In the genomic region with DNA sequence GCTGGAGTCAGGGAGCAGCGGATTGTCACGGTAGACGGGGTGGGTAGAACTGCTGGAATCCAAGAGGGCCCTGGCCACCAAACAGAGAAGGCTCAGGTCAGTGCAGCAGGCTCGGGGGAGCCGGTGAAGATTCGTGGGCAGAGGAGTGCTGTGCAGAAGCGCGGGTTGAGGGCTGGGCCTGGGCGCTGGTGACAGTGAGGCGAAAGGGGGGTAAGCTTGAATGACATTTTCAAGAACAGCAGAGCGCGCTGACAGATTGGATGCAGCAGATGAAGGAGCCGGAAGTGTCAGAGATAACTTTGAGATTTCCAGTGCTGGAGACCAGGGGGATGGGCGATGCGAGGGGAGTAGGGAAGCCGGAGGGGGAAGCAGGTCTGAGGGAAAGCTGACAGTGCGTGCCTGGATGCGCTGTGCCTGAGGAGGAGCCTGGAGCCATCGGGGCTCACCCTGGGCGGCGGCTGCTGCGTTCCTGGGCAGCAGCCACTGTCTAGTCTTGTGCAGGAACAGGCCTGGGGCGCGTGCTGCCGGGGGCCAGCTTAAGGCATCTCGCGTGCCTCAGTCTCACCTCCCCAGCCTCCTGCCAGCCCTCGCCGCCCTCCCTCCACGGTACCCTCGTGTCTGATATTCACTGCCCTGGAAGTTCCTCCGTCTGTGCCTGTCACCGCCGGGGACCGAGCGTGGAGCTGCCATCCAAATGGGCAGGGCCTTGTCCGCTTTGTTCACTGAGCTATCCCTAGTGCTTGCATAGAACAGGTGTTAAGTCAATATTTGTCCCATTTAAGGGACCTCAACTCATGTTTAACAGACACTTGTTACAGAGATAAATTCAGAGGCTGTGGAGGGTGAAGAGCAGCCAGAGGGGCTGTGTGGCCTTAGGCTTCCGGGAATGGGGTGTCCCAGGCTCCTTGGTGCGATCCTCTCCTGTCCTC, we compare ENCODE assay signal across 15 cellular contexts. TPM values are rescaled to one million over a fixed set of nuclear protein-coding genes. Genes with fewer than 3 reads are reported as not detected.
DNase-seq lines count a peak whose midpoint lies in the region; ATAC-seq and TF ChIP-seq lines count a peak whose summit lies in the region.
"Had no signal": no experiment of that assay in that cellular context is flagged by ENCODE, and none has a peak within 500 bp of the region (broad histone marks: within the 10 kb centered on the region; RNA-seq: fewer than 3 reads in every experiment).

No MANE protein-coding gene starts in this region.

- H3K27me3 Mint-ChIP-seq in neural progenitor cell (ENCODE audit: insufficient read depth, low read depth) = peaks cover 32% of the 10 kb centered on the region

- H3K27me3 ChIP-seq in neural progenitor cell (peaks cover 21% of the 10 kb centered on the region), brain microvascular endothelial cell (replicated peaks) (no peaks in the 10 kb centered on the region)
- H3K27me3 ChIP-seq: dorsolateral prefrontal cortex had no signal

- H3K27ac ChIP-seq in neural progenitor cell (no peak overlapping the region), brain microvascular endothelial cell (no peak overlapping the region)
- H3K27ac ChIP-seq: BLaER1 treated with 17β-estradiol and CSF1 and Interleukin-3, amounts not matched to agents 10 nM and 100 nM had no signal

- no peaks in the 10 kb centered on the region for H3K9me3 Mint-ChIP-seq in neural progenitor cell
- H3K9me3 Mint-ChIP-seq: activated CD4-positive, alpha-beta T cell treated with anti-CD3 and anti-CD28 coated beads, Interleukin-2, amount 10 ng/mL, durations not matched to agents 24 days and 14 days; activated T-cell treated with anti-CD3 and anti-CD28 coated beads, Interleukin-2, amount 50 U/mL, for 72 hours had no signal

- no peak overlapping the region for H3K27ac Mint-ChIP-seq in neural progenitor cell
- H3K27ac Mint-ChIP-seq: activated CD4-positive, alpha-beta T cell treated with anti-CD3 and anti-CD28 coated beads, Interleukin-2, amount 10 ng/mL, durations not matched to agents 24 days and 14 days; activated T-cell treated with anti-CD3 and anti-CD28 coated beads, Interleukin-2, amount 50 U/mL, for 72 hours had no signal

- H3K36me3 ChIP-seq in neural progenitor cell (no peaks in the 10 kb centered on the region), brain microvascular endothelial cell (replicated peaks) (no peaks in the 10 kb centered on the region)
- H3K36me3 ChIP-seq: BLaER1 treated with 17β-estradiol and CSF1 and Interleukin-3, amounts not matched to agents 10 nM and 100 nM had no signal

- no peaks in the 10 kb centered on the region for H4K20me1 ChIP-seq in neural progenitor cell (ENCODE audit: low read depth)

- peak; percentile 71 to 77 for ATAC-seq in left cardiac atrium
- ATAC-seq: activated T-cell treated with anti-CD3 and anti-CD28 coated beads, Interleukin-2, amount 50 U/mL, for 72 hours had no signal

- no peaks in the 10 kb centered on the region for H3K79me2 ChIP-seq in neural progenitor cell (ENCODE audit: low read depth)

- TF ChIP-seq CTCF in neural progenitor cell (IDR thresholded peaks at IDR 0.05) = no peak
- no peak for TF ChIP-seq CTCF in brain microvascular endothelial cell (IDR thresholded peaks at IDR 0.05; ENCODE audit: low read depth, low read length, missing control alignments)

- no peaks in the 10 kb centered on the region for H3F3A ChIP-seq in neural progenitor cell (ENCODE audit: low read depth)

- intact Hi-C loops in left cardiac atrium (cut with DNase I) = loop anchor here in 1 of 2 donors (10.0 kb wide), 1 partner anchor 598 kb away; no protein-coding TSS in a partner anchor

- H3K4me3 ChIP-seq in neural progenitor cell = no peak overlapping the region
- H3K4me3 ChIP-seq in brain microvascular endothelial cell (ENCODE audit: low read depth, low read length) = no peak overlapping the region
- H3K4me3 ChIP-seq: BLaER1 treated with 17β-estradiol and CSF1 and Interleukin-3, amounts not matched to agents 10 nM and 100 nM had no signal

- peaks cover 14% of the 10 kb centered on the region for H3K4me1 ChIP-seq in neural progenitor cell

- peaks cover 26% of the 10 kb centered on the region for H3K4me1 Mint-ChIP-seq in neural progenitor cell
- H3K4me1 Mint-ChIP-seq: activated CD4-positive, alpha-beta T cell treated with anti-CD3 and anti-CD28 coated beads, Interleukin-2, amount 10 ng/mL, durations not matched to agents 24 days and 14 days had no signal

- no peaks in the 10 kb centered on the region for H3K9me3 ChIP-seq in neural progenitor cell (ENCODE audit: low read depth)
- H3K9me3 ChIP-seq: BLaER1 treated with 17β-estradiol and CSF1 and Interleukin-3, amounts not matched to agents 10 nM and 100 nM had no signal

- H2AFZ ChIP-seq in neural progenitor cell (replicated peaks) = no peak overlapping the region

- H3K4me2 ChIP-seq in neural progenitor cell = no peak overlapping the region
- H3K4me2 ChIP-seq: BLaER1 treated with 17β-estradiol and CSF1 and Interleukin-3, amounts not matched to agents 10 nM and 100 nM had no signal

- no peaks in the 10 kb centered on the region for H3K36me3 Mint-ChIP-seq in neural progenitor cell

- in situ Hi-C loops in brain microvascular endothelial cell (cut with HindIII; ENCODE audit: low pct_ligation_motif_present, low sequenced_read_pairs) = loop anchor here (25.0 kb wide), 1 partner anchor 171 kb away; no protein-coding TSS in a partner anchor

- H3K4me3 Mint-ChIP-seq in neural progenitor cell = no peak overlapping the region
- H3K4me3 Mint-ChIP-seq: activated CD4-positive, alpha-beta T cell treated with anti-CD3 and anti-CD28 coated beads, Interleukin-2, amount 10 ng/mL, durations not matched to agents 24 days and 14 days; activated T-cell treated with anti-CD3 and anti-CD28 coated beads, Interleukin-2, amount 50 U/mL, for 72 hours had no signal

- DNase-seq in ELF-1 (ENCODE audit: low read depth, low spot score) (peak; percentile 84), NCI-H82 (lab: John Stamatoyannopoulos, UW) (peak; percentile 86), left cardiac atrium (no peak), neural progenitor cell (ENCODE audit: low spot score) (peak; percentile 36), inferior parietal cortex (ENCODE audit: extremely low spot score) (no peak), brain microvascular endothelial cell (no peak), AG08395 (ENCODE audit: low spot score) (no peak), CD1c-positive myeloid dendritic cell (ENCODE audit: extremely low spot score) (no peak)
- DNase-seq: activated CD4-positive, alpha-beta T cell treated with anti-CD3 and anti-CD28 coated beads, Interleukin-2, amount 10 ng/mL, durations not matched to agents 24 days and 14 days; activated T-cell treated with anti-CD3 and anti-CD28 coated beads, Interleukin-2, amount 50 U/mL, for 72 hours; GF-D8; stimulated activated naive CD4-positive, alpha-beta T cell treated with Interleukin-2 at 50 U/mL for 16 hours had no signal

- no peak overlapping the region for H3K9ac ChIP-seq in neural progenitor cell
- H3K9ac ChIP-seq: BLaER1 treated with 17β-estradiol and CSF1 and Interleukin-3, amounts not matched to agents 10 nM and 100 nM had no signal

RNA-seq across cellular contexts. Expression of gene GRIK4, which starts 5.2 kb away (rescaled TPM):
- total RNA-seq in left cardiac atrium = under 1 TPM; 0.35 to 0.55 TPM
- 0.36 and 0.68 TPM in 2 replicates for total RNA-seq in neural progenitor cell (ENCODE audit: low replicate concordance)
- total RNA-seq: T-helper 2 cell treated with Interferon-gamma antibody and Interleukin-4, amounts not matched to agents 100 ng/mL and 5 ng/mL, for 36 hours had no signal

Comparison
In these comparisons a context has a peak if more than half of its experiments do, and no peak if none do; other contexts are left out.
1. DNase-seq: peak in ELF-1 (single experiment), NCI-H82 (single experiment) and neural progenitor cell (single experiment); none in left cardiac atrium (single experiment), inferior parietal cortex (single experiment), brain microvascular endothelial cell (single experiment), AG08395 (single experiment) and CD1c-positive myeloid dendritic cell (single experiment).